ENCODE assay signal across 1 cellular context in genomic region chr4:175435437-175435836, GRCh38.
TF ChIP-seq lines count a peak whose summit lies in the region.

No MANE protein-coding gene starts in this region.

TF ChIP-seq in WTC11, 78 proteins besides CTCF, POLR2A, EP300 and RAD21 (continued from another document):
- TF ChIP-seq ZNF281 (CRISPR knock-in tag; IDR thresholded peaks at IDR 0.05) (no peak), ZNF263 (CRISPR knock-in tag; IDR thresholded peaks at IDR 0.05; ENCODE audit: low read depth) (no peak)
TF ChIP-seq in WTC11: peak in this region for 0.
